ENCODE assay signal across 9 cellular contexts in the genomic region with DNA sequence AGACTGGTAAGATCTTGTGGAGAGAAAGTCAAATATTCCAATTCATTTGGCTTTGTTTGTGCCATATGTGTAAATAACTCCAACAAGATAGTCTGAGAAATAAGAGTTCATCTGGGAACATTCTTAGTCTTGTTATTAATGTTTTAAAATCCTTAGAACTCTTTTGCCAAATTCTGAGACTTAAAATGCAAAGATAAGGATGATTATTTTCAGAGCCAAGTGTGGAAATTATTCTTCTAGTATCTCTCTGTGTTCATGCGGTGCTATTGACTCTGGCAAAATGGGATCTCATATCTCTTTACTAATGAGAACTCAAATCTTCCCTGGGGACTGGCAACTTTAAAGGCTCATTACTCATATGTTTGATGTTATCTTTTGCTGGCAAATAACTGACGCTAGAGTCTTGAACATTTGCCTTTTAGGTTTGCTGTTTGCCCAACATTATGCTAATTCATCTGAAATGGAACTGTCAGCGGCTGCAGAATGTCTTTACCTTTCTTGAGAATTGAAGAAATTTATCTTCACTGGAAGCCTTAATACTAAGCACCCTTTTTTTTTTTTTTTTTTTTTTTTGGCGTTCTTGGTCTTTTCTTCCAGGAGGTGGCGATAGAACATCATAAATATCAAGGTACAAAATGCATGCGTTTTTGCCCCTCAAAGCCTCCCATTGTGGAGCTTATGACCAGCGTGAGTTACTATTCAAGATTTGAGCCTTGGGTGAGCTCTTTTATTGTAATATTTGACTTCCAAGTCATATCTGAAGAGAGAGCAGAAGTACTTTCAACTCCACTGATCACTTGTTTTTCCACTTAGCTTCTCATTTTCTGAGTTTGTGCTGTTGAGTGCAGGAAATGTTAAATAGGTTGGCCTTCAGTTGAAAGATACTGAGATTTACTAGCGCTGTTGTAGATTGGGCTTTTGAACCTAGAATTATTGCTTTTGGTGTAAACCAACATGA.
A peak's percentile ranks its signal among the peaks of the same experiment; 100 is the strongest.
DNase-seq lines count a peak whose midpoint lies in the region; ATAC-seq and TF ChIP-seq lines count a peak whose summit lies in the region.
"Had no signal": no experiment of that assay in that cellular context is flagged by ENCODE, and none has a peak within 500 bp of the region (broad histone marks: within the 10 kb centered on the region; RNA-seq: fewer than 3 reads in every experiment).

No MANE protein-coding gene starts in this region.

- peaks cover 0 to 8% (median 7%) of the 10 kb centered on the region in 4 donors for H3K4me1 Mint-ChIP-seq in CD4-positive, CD25-positive, alpha-beta regulatory T cell
- H3K4me1 Mint-ChIP-seq in T-cell, result peaks cover 14 to 24% (median 21%) of the 10 kb centered on the region in 3 donors

- H3K27me3 Mint-ChIP-seq in CD4-positive, CD25-positive, alpha-beta regulatory T cell, result peaks cover 7% of the 10 kb centered on the region
- H3K27me3 Mint-ChIP-seq in T-cell, result no peaks in the 10 kb centered on the region

- H3K4me3 ChIP-seq in CD4-positive, CD25-positive, alpha-beta regulatory T cell (ENCODE audit: low read depth, low read length), result peak overlapping the region; percentile 5
- H3K4me3 ChIP-seq in fibroblast of the aortic adventitia (ENCODE audit: low read depth, low read length), result no peak overlapping the region
- H3K4me3 ChIP-seq: SJSA1 had no signal

- H3K4me1 ChIP-seq in CD4-positive, CD25-positive, alpha-beta regulatory T cell (ENCODE audit: control insufficient read depth, insufficient read depth, low read length, poor library complexity, severe bottlenecking), result peaks cover 5% of the 10 kb centered on the region

- no peaks in the 10 kb centered on the region for H3K9me3 ChIP-seq in CD4-positive, CD25-positive, alpha-beta regulatory T cell (ENCODE audit: control insufficient read depth in 2 of 2, low read length in 2 of 2)
- H3K9me3 ChIP-seq: SJSA1 had no signal

- H3K4me3 Mint-ChIP-seq in CD4-positive, CD25-positive, alpha-beta regulatory T cell, result peak overlapping the region in 2 of 4 donors; percentile 4 to 27
- H3K4me3 Mint-ChIP-seq in T-cell, result no peak overlapping the region

- H3K9me3 Mint-ChIP-seq in CD4-positive, CD25-positive, alpha-beta regulatory T cell, result no peaks in the 10 kb centered on the region
- no peaks in the 10 kb centered on the region for H3K9me3 Mint-ChIP-seq in T-cell

- peak; percentile 57 to 58 for ATAC-seq in CD4-positive, CD25-positive, alpha-beta regulatory T cell (ENCODE audit: low read depth in 2 of 2)
- ATAC-seq in GM18519 (IDR thresholded peaks at IDR 0.05; ENCODE audit: low FRiP score, unreplicated experiment) (peak; percentile 45), T-cell (replicated peaks in 1 of 4) (peak; percentile 55 to 73 (median 64)), omental fat pad (ENCODE audit: low FRiP score) (peak; percentile 69), GM19023 (IDR thresholded peaks at IDR 0.05; ENCODE audit: unreplicated experiment) (no peak)

- H3K36me3 ChIP-seq in CD4-positive, CD25-positive, alpha-beta regulatory T cell (ENCODE audit: control insufficient read depth, insufficient read depth, low read length), result no peaks in the 10 kb centered on the region
- H3K36me3 ChIP-seq: SJSA1 had no signal

- peak; percentile 3 to 70 (median 62) for DNase-seq in CD4-positive, CD25-positive, alpha-beta regulatory T cell
- DNase-seq in NCI-H1436 (lab: John Stamatoyannopoulos, UW) (peak; percentile 69), T-cell (peak in 13 of 34 experiments; percentile 0 to 26 (median 7)), fibroblast of the aortic adventitia (ENCODE audit: low read depth) (peak; percentile 92), omental fat pad (ENCODE audit: low spot score) (no peak), GDM1 (lab: John Stamatoyannopoulos, UW) (no peak)

- no peak overlapping the region for H3K27ac ChIP-seq in CD4-positive, CD25-positive, alpha-beta regulatory T cell (ENCODE audit: insufficient read depth, low read length, poor library complexity, severe bottlenecking)
- H3K27ac ChIP-seq: SJSA1 had no signal

- CTCF ChIA-PET in T-cell (lab: Charles Lee), result interaction anchor here (0.5 to 8.3 kb wide), 97 partner anchors 8 to 1474 kb away, joined by 3 to 257 read pairs (median 4); a partner anchor contains a TSS

- POLR2A ChIA-PET in T-cell (lab: Charles Lee), result interaction anchor here (0.6 to 1.1 kb wide), 10 partner anchors 8 to 1470 kb away, joined by 3 to 10 read pairs (median 5); no protein-coding TSS in a partner anchor

- TF ChIP-seq CTCF in fibroblast of the aortic adventitia (IDR thresholded peaks at IDR 0.05; ENCODE audit: insufficient read depth, low read length) (peak; percentile 51), omental fat pad (IDR thresholded peaks at IDR 0.05) (no peak)

- peak overlapping the region in 1 of 3 donors; percentile 2 for H3K27ac Mint-ChIP-seq in CD4-positive, CD25-positive, alpha-beta regulatory T cell
- H3K27ac Mint-ChIP-seq in T-cell, result no peak overlapping the region

- no peaks in the 10 kb centered on the region for H3K36me3 Mint-ChIP-seq in CD4-positive, CD25-positive, alpha-beta regulatory T cell
- no peaks in the 10 kb centered on the region for H3K36me3 Mint-ChIP-seq in T-cell

- H3K27me3 ChIP-seq in CD4-positive, CD25-positive, alpha-beta regulatory T cell (ENCODE audit: control insufficient read depth, insufficient read depth, low read length), result no peaks in the 10 kb centered on the region
- H3K27me3 ChIP-seq: SJSA1 had no signal

Comparison
In these comparisons a context has a peak if more than half of its experiments do, and no peak if none do; other contexts are left out.
1. DNase-seq: peak in CD4-positive, CD25-positive, alpha-beta regulatory T cell (3 of 3), NCI-H1436 (single experiment) and fibroblast of the aortic adventitia (single experiment); none in omental fat pad (single experiment) and GDM1 (single experiment).